12 cellular contexts compared by ENCODE assay signal in the genomic region with DNA sequence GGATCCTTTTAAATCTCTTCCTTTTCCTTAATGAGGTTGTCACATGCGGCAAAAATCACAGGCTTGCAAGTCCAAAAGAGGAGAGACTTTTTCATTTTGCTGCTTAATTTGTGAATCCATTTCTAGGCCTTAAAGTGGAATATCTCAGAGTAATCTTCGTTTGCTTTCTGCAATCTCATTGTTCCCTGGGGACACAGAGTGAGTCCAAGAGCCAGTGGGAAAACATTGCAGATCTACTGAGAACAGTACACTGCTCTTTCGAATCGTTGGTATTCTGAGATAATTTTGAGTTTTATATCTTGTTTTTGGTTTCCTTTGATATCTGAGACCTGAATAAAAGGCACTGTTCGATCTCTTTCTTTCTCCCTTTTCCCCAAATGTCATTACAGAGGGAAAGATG.
A peak's percentile ranks its signal among the peaks of the same experiment; 100 is the strongest.
DNase-seq lines count a peak whose midpoint lies in the region; ATAC-seq and TF ChIP-seq lines count a peak whose summit lies in the region.
"Had no signal": no experiment of that assay in that cellular context is flagged by ENCODE, and none has a peak within 500 bp of the region (broad histone marks: within the 10 kb centered on the region; RNA-seq: fewer than 3 reads in every experiment).

No MANE protein-coding gene starts in this region.

- H3K4me3 ChIP-seq in PC-3 (ENCODE audit: low read length), result peak overlapping the region; percentile 33; the same call in 1 of the 2 replicates
- H3K4me3 ChIP-seq in dorsolateral prefrontal cortex, result peak overlapping the region in 8 of 59 donors; percentile 1 to 29 (median 8)
- H3K4me3 ChIP-seq in mesenchymal stem cell (ENCODE audit: insufficient read depth in 1 of 2, low read depth in 1 of 2, low read length in 2 of 2), result peak overlapping the region in 1 of 2 experiments; percentile 55
- peak overlapping the region; percentile 21 for H3K4me3 ChIP-seq in suprapubic skin

- H2AK5ac ChIP-seq in mesenchymal stem cell (ENCODE audit: low read length, severe bottlenecking), result no peak overlapping the region

- peak overlapping the region; percentile 33; the same call in 1 of the 2 replicates for H2AFZ ChIP-seq in PC-3 (ENCODE audit: low read length)
- no peak overlapping the region for H2AFZ ChIP-seq in mesenchymal stem cell (ENCODE audit: low read depth, low read length)

- peak overlapping the region; percentile 84 for H2BK120ac ChIP-seq in mesenchymal stem cell (ENCODE audit: low read depth, low read length)

- H3K9ac ChIP-seq in PC-3 (ENCODE audit: low read length) (peak overlapping the region; percentile 28; the same call in 1 of the 2 replicates), mesenchymal stem cell (ENCODE audit: low read length) (peak overlapping the region; percentile 81)

- CTCF ChIA-PET in PC-3 (lab: Charles Lee), result no interaction called here

- no peaks in the 10 kb centered on the region for H4K20me1 ChIP-seq in PC-3 (ENCODE audit: low read length)

- peaks cover 40% of the 10 kb centered on the region for H3K4me1 ChIP-seq in PC-3 (ENCODE audit: insufficient read depth, low read length)
- peaks cover 1% of the 10 kb centered on the region for H3K4me1 ChIP-seq in mesenchymal stem cell (ENCODE audit: control insufficient read depth, insufficient read depth, low read depth, low read length)
- peaks cover 16% of the 10 kb centered on the region for H3K4me1 ChIP-seq in suprapubic skin
- H3K4me1 ChIP-seq: Caco-2 had no signal

- POLR2A ChIA-PET in PC-3 (lab: Charles Lee; ENCODE audit: unreplicated experiment), result no interaction called here

- TF ChIP-seq POLR2A in suprapubic skin (IDR thresholded peaks at IDR 0.05), result no peak

- H2BK5ac ChIP-seq in mesenchymal stem cell (ENCODE audit: low read depth, low read length, poor library complexity, severe bottlenecking), result no peak overlapping the region

- H3K79me2 ChIP-seq in PC-3 (ENCODE audit: low read length), result no peaks in the 10 kb centered on the region

- peak overlapping the region; percentile 72 for H3K4me2 ChIP-seq in PC-3 (ENCODE audit: low read length)
- H3K4me2 ChIP-seq in mesenchymal stem cell (ENCODE audit: low read length, poor library complexity, severe bottlenecking), result peak overlapping the region; percentile 22

- no peak overlapping the region for H3K14ac ChIP-seq in mesenchymal stem cell (ENCODE audit: low read length in 2 of 2)

- H2BK12ac ChIP-seq in mesenchymal stem cell (ENCODE audit: low read length in 2 of 2), result peak overlapping the region in 1 of 2 experiments; percentile 41

- H3K36me3 ChIP-seq in PC-3 (ENCODE audit: low read depth, low read length), result no peaks in the 10 kb centered on the region
- no peaks in the 10 kb centered on the region for H3K36me3 ChIP-seq in mesenchymal stem cell (ENCODE audit: control insufficient read depth in 1 of 2, insufficient read depth in 2 of 2, low read depth in 1 of 2, low read length in 2 of 2)
- no peaks in the 10 kb centered on the region for H3K36me3 ChIP-seq in suprapubic skin

- no peaks in the 10 kb centered on the region for H3F3A ChIP-seq in PC-3 (ENCODE audit: low read length, unreplicated experiment)

- H3K27me3 ChIP-seq in PC-3 (ENCODE audit: low read length) (no peaks in the 10 kb centered on the region), dorsolateral prefrontal cortex (no peaks in the 10 kb centered on the region), mesenchymal stem cell (ENCODE audit: control insufficient read depth in 1 of 2, insufficient read depth in 1 of 2, low read length in 2 of 2) (no peaks in the 10 kb centered on the region), suprapubic skin (no peaks in the 10 kb centered on the region)

- no peak for ATAC-seq in PC-3
- no peak for ATAC-seq in HG02938 (IDR thresholded peaks at IDR 0.05; ENCODE audit: unreplicated experiment)
- ATAC-seq: stimulated activated naive CD8-positive, alpha-beta T cell treated with anti-CD3 and anti-CD28 coated beads, Interleukin-15, amount 100 ng/mL, for 72 hours had no signal

- in situ Hi-C loops in ACHN (cut with HindIII; ENCODE audit: low pct_ligation_motif_present, low pct_unique_long_range_greater_than_20kb, low sequenced_read_pairs), result no loop called here

- BruUV-seq in PC-3 (replicated peaks; lab: Mats Ljungman, UMichigan), result no TSS peak

- intact Hi-C loops in PC-3 (cut with micrococcal nuclease) (no loop called here), dorsolateral prefrontal cortex (cut with DNase I) (no loop called here)

- 32% methylated on average over 5 of the region's 5 CpGs for WGBS in mesenchymal stem cell
- WGBS in suprapubic skin, result 45% methylated on average over 5 of the region's 5 CpGs

- 0 out of 2 replicates have a peak, but pooled peaks cover 3% of the 10 kb centered on the region for H3K9me2 ChIP-seq in PC-3 (replicated peaks; ENCODE audit: low read length)

- no peaks in the 10 kb centered on the region for H3K79me1 ChIP-seq in mesenchymal stem cell (replicated peaks; ENCODE audit: low read length, poor library complexity, severe bottlenecking)

- no peak overlapping the region for H3K23ac ChIP-seq in mesenchymal stem cell (ENCODE audit: low read length in 2 of 2)

- no peak overlapping the region for H4K91ac ChIP-seq in mesenchymal stem cell (ENCODE audit: low read length)

- H3K18ac ChIP-seq in mesenchymal stem cell (ENCODE audit: low read depth in 1 of 2, low read length in 2 of 2), result peak overlapping the region in 1 of 2 experiments; percentile 94

- TF ChIP-seq EP300 in suprapubic skin (IDR thresholded peaks at IDR 0.05), result no peak

- peak overlapping the region; percentile 68 for H4K8ac ChIP-seq in mesenchymal stem cell (ENCODE audit: low read length)

- no peak overlapping the region for H2BK15ac ChIP-seq in mesenchymal stem cell (ENCODE audit: low read depth, poor library complexity, severe bottlenecking)

- H3K27ac ChIP-seq in PC-3 (ENCODE audit: low read length) (peak overlapping the region; percentile 61), dorsolateral prefrontal cortex (peak overlapping the region in 54 of 59 donors; percentile 9 to 80 (median 54)), mesenchymal stem cell (ENCODE audit: low read length, poor library complexity, severe bottlenecking) (peak overlapping the region; percentile 77), suprapubic skin (peak overlapping the region; percentile 69)
- H3K27ac ChIP-seq: HL-60 had no signal

- no peak for DNase-seq in PC-3
- no peak for DNase-seq in dorsolateral prefrontal cortex
- DNase-seq in mesenchymal stem cell, result peak; percentile 57
- DNase-seq in suprapubic skin (ENCODE audit: low spot score in 2 of 2), result no peak
- no peak for DNase-seq in hepatic stellate cell (ENCODE audit: low spot score)
- no peak for DNase-seq in ACHN
- DNase-seq in GM10266 (ENCODE audit: extremely low spot score), result no peak
- DNase-seq: Caco-2; SHP77; stimulated activated naive CD8-positive, alpha-beta T cell treated with anti-CD3 and anti-CD28 coated beads, Interleukin-15, amount 100 ng/mL, for 72 hours had no signal

- H3K4ac ChIP-seq in mesenchymal stem cell (ENCODE audit: low read depth in 1 of 2, low read length in 2 of 2), result peak overlapping the region; percentile 29 to 34

- TF ChIP-seq CTCF in PC-3 (conservative IDR thresholded peaks at IDR 0.05; ENCODE audit: low read depth, low read length) (no peak), dorsolateral prefrontal cortex (IDR thresholded peaks at IDR 0.05 in 54 of 56, conservative IDR thresholded peaks at IDR 0.05 in 2 of 56; ENCODE audit: low read depth in 1 of 56, partially characterized antibody in 56 of 56) (no peak), suprapubic skin (IDR thresholded peaks at IDR 0.05) (no peak), GM10266 (IDR thresholded peaks at IDR 0.05; ENCODE audit: control insufficient read depth, insufficient read depth, low read depth, missing control alignments) (no peak)

- H3K9me3 ChIP-seq in PC-3 (ENCODE audit: low read length) (no peaks in the 10 kb centered on the region), mesenchymal stem cell (ENCODE audit: control insufficient read depth, low read length) (no peaks in the 10 kb centered on the region), suprapubic skin (no peaks in the 10 kb centered on the region)
- H3K9me3 ChIP-seq: Caco-2 had no signal
